8 cellular contexts compared by ENCODE assay signal in the genomic region with DNA sequence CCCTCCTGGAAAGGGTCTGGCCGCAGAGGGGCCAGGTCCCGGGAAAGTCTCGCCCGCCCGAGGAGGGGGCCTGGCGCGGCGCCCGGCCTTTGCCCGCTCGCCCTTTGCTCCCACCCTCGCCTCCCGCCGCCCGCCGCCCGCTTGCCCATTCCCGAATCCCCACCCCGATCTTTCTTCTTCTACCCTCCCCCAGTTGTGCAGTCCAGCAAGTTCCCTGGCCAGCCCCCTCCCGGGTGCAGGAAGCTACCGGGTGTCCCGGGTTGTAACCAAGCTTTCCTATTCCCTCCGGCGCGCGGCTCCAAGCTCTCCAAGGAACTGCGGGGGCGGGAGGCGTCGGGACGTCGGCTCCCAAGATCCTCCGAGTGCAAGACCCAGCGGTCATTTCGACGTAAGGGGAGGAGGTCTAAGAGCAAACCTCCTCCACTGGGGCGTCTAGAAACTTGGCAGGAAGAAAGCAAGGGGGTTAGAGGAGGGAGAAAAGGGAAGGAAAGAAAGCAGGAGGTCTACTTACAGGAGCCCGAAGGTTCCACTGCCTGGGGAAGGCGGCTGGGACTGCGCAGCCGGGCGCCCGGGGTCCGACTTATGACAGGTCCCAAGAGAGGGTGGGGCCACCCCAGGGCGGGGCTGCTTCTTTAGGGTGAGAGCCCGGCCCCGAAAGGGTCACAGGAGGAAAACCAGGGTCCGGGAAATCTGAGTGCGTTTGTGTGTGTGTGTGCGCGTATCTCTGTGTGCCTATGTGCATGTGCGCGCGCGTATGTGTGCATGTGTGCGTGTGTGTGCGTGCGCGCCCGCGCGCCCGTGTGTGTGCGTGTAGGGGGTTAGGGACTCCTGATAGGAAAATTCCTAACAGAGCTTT. TPM values are rescaled to one million over a fixed set of nuclear protein-coding genes. Genes with fewer than 3 reads are reported as not detected.
DNase-seq lines count a peak whose midpoint lies in the region; ATAC-seq and TF ChIP-seq lines count a peak whose summit lies in the region.

Gene PTGR1, minus strand, starts transcription at position 556 of the 856 bp plus-strand sequence. CDS start 2,225 bp downstream, outside the sequence.

- H3K4me3 ChIP-seq in GM23338 (peak within 1 kb of the TSS; percentile 82), NT2/D1 (ENCODE audit: insufficient read length, low read depth) (peak within 1 kb of the TSS; percentile 74), adipocyte (ENCODE audit: low read length) (peak within 1 kb of the TSS; percentile 93), uterus (peak within 1 kb of the TSS; percentile 46 to 58)

- H3K9ac ChIP-seq in NT2/D1 (ENCODE audit: insufficient read length, low read depth) (peak within 1 kb of the TSS; percentile 87), adipocyte (ENCODE audit: low read length) (peak within 1 kb of the TSS; percentile 93)

- peaks cover 24% of the 10 kb centered on the region for H3K27me3 ChIP-seq in GM23338 (ENCODE audit: insufficient read depth)
- no peaks in the 10 kb centered on the region for H3K27me3 ChIP-seq in NT2/D1 (ENCODE audit: insufficient read depth, insufficient read length)
- no peaks in the 10 kb centered on the region for H3K27me3 ChIP-seq in adipocyte (replicated peaks; ENCODE audit: control insufficient read depth, insufficient read depth, low read length)
- no peaks in the 10 kb centered on the region for H3K27me3 ChIP-seq in uterus

- H3K36me3 ChIP-seq in GM23338 (ENCODE audit: insufficient read depth) = 0 out of 2 replicates have a peak, but pooled peaks cover 4% of the 10 kb centered on the region
- peaks cover 26% of the 10 kb centered on the region for H3K36me3 ChIP-seq in NT2/D1 (ENCODE audit: insufficient read depth, insufficient read length, low read length)
- peaks cover 24% of the 10 kb centered on the region for H3K36me3 ChIP-seq in adipocyte (ENCODE audit: control insufficient read depth, insufficient read depth, low read length, severe bottlenecking)
- H3K36me3 ChIP-seq in uterus = no peaks in the 10 kb centered on the region

- H3K27ac ChIP-seq in GM23338 (ENCODE audit: low read depth) (no peak within 1 kb of the TSS), uterus (peak within 1 kb of the TSS; percentile 83 to 86)

- TF ChIP-seq CTCF in GM23338 (conservative IDR thresholded peaks at IDR 0.05; ENCODE audit: low read depth in 2 of 2) (no peak), neural crest cell (conservative IDR thresholded peaks at IDR 0.05) (no peak), uterus (IDR thresholded peaks at IDR 0.05) (peak in 1 of 4 experiments; percentile 12)

- H3K4me1 ChIP-seq in GM23338 (ENCODE audit: insufficient read depth) (no peaks in the 10 kb centered on the region; the same call in 1 of the 2 replicates), NT2/D1 (ENCODE audit: insufficient read depth, insufficient read length) (no peaks in the 10 kb centered on the region), adipocyte (ENCODE audit: control insufficient read depth, insufficient read depth, low read length) (peaks cover 31% of the 10 kb centered on the region), uterus (no peaks in the 10 kb centered on the region)

- H3K4me1 Mint-ChIP-seq in GM23338 (peaks cover 5% of the 10 kb centered on the region), neural crest cell (peaks cover 31% of the 10 kb centered on the region)

- H3K9me3 ChIP-seq in NT2/D1 (ENCODE audit: insufficient read depth, low read length) (no peaks in the 10 kb centered on the region), adipocyte (ENCODE audit: control insufficient read depth, low read length) (no peaks in the 10 kb centered on the region), uterus (no peaks in the 10 kb centered on the region)

- peak in 1 of 2 donors; percentile 38 for TF ChIP-seq POLR2A in uterus (IDR thresholded peaks at IDR 0.05)

- DNase-seq in CD1c-positive myeloid dendritic cell (ENCODE audit: extremely low spot score) = peak; percentile 88
- DNase-seq in GM23338 (ENCODE audit: low spot score) = peak; percentile 92
- peak; percentile 77 for DNase-seq in NT2/D1 (ENCODE audit: low read depth, low spot score)
- DNase-seq in adipocyte (ENCODE audit: low read depth) = peak; percentile 93
- peak; percentile 85 for DNase-seq in glomerular visceral epithelial cell (ENCODE audit: extremely low spot score)
- DNase-seq in neural crest cell (ENCODE audit: low read depth, low spot score) = peak; percentile 62
- peak; percentile 87 for DNase-seq in uterus

- ATAC-seq in GM23338 (peak; percentile 75), HG02623 (IDR thresholded peaks at IDR 0.05; ENCODE audit: unreplicated experiment) (no peak)

- no peaks in the 10 kb centered on the region for H3F3A ChIP-seq in GM23338 (replicated peaks; ENCODE audit: low read depth)

- H3K4me3 Mint-ChIP-seq in GM23338 (peak within 1 kb of the TSS; percentile 90), neural crest cell (peak within 1 kb of the TSS; percentile 93)

- H3K27me3 Mint-ChIP-seq in GM23338 (ENCODE audit: insufficient read depth, low read depth, poor library complexity) = peaks cover 24% of the 10 kb centered on the region
- H3K27me3 Mint-ChIP-seq in neural crest cell (ENCODE audit: low read depth) = peaks cover 5% of the 10 kb centered on the region

- no peaks in the 10 kb centered on the region for H3K79me2 ChIP-seq in GM23338 (replicated peaks; ENCODE audit: insufficient read depth)

- no peaks in the 10 kb centered on the region; the same call in 2 of the 3 replicates for H3K9me3 Mint-ChIP-seq in GM23338
- H3K9me3 Mint-ChIP-seq in neural crest cell = no peaks in the 10 kb centered on the region

- H2AFZ ChIP-seq in GM23338 = peak within 1 kb of the TSS; percentile 64

- intact Hi-C loops in uterus (cut with DNase I; ENCODE audit: low total_unique reads) = no loop called here

- peak within 1 kb of the TSS; percentile 50 for H3K27ac Mint-ChIP-seq in GM23338
- peak within 1 kb of the TSS; percentile 66 for H3K27ac Mint-ChIP-seq in neural crest cell (ENCODE audit: unreplicated experiment)

- peak within 1 kb of the TSS; percentile 76 for H3K4me2 ChIP-seq in GM23338

- H3K36me3 Mint-ChIP-seq in GM23338 (ENCODE audit: low read depth) (peaks cover 26% of the 10 kb centered on the region; the same call in 2 of the 3 replicates), neural crest cell (ENCODE audit: low read depth) (no peaks in the 10 kb centered on the region)

- no peaks in the 10 kb centered on the region for H4K20me1 ChIP-seq in GM23338 (replicated peaks; ENCODE audit: insufficient read depth)

- no peaks in the 10 kb centered on the region for H3K9me2 ChIP-seq in GM23338 (ENCODE audit: insufficient read depth)

RNA-seq across cellular contexts. Expression of gene PTGR1, which starts in this region (rescaled TPM):
- 21.9 and 24.7 TPM in 2 replicates for total RNA-seq in GM23338 (2014; rRNA removed; shearing (Covaris generic))
- 15.3 and 19.1 TPM in 2 replicates for polyA plus RNA-seq in GM23338 (2016; fragmentation: Nextera tagmentation; extraction: Ambion mirVana)
- total RNA-seq in neural crest cell = 51.5 and 61.7 TPM in 2 replicates
- total RNA-seq in uterus = 10 to 100 TPM in 3 of 4 donors, under 1 TPM in 1; 0.77 to 71.1 (median 42.0) TPM
